8 cellular contexts compared by ENCODE assay signal in genomic region chr1:98662354-98662665, GRCh38. TPM values are rescaled to one million over a fixed set of nuclear protein-coding genes. Genes with fewer than 3 reads are reported as not detected.
DNase-seq lines count a peak whose midpoint lies in the region; TF ChIP-seq lines count a peak whose summit lies in the region.

No MANE protein-coding gene starts in this region.

- WGBS in hepatocyte (ENCODE audit: low lambda C conversion rate, missing lambda C conversion rate) = 0% methylated on average over 6 of the region's 6 CpGs
- WGBS in sigmoid colon, 2 donors = 1% methylated on average over 6 of the region's 6 CpGs

- H3K4me1 Mint-ChIP-seq in activated naive CD8-positive, alpha-beta T cell (ENCODE audit: low read depth) = peaks cover 15% of the 10 kb centered on the region

- H3K9me3 Mint-ChIP-seq in activated naive CD8-positive, alpha-beta T cell (ENCODE audit: low read depth) = no peaks in the 10 kb centered on the region

- H3K4me1 ChIP-seq in hepatocyte (ENCODE audit: insufficient read depth) = peaks cover 6% of the 10 kb centered on the region
- H3K4me1 ChIP-seq in sigmoid colon = peaks cover 0 to 16% (median 6%) of the 10 kb centered on the region in 4 donors

- H3K79me2 ChIP-seq in hepatocyte = peaks cover 44% of the 10 kb centered on the region

- TF ChIP-seq POLR2A in sigmoid colon (IDR thresholded peaks at IDR 0.05) = no peak

- H3K36me3 ChIP-seq in hepatocyte (replicated peaks; ENCODE audit: insufficient read depth, low read depth) = no peaks in the 10 kb centered on the region
- no peaks in the 10 kb centered on the region for H3K36me3 ChIP-seq in sigmoid colon

- peaks cover 33% of the 10 kb centered on the region for H3K27me3 Mint-ChIP-seq in activated naive CD8-positive, alpha-beta T cell

- DNase-seq in NCI-H82 (lab: John Stamatoyannopoulos, UW) (peak; percentile 44), NCI-H82 treated with DMSO at 0.1 percent for 48 hours (lab: John Stamatoyannopoulos, UW; ENCODE audit: unreplicated experiment) (no peak), hepatocyte (ENCODE audit: low spot score) (no peak), sigmoid colon (no peak), NOMO-1 treated with dmso at 0.1 percent for 144 hours (lab: John Stamatoyannopoulos, UW; ENCODE audit: unreplicated experiment) (no peak), NCI-H1694 (lab: John Stamatoyannopoulos, UW) (no peak)
- no peak for DNase-seq in activated effector memory CD4-positive, alpha-beta T cell treated with anti-CD3 and anti-CD28 coated beads, Interleukin-2, amount 50 U/mL, for 16 hours

- peak overlapping the region; percentile 87 for H3K4me3 Mint-ChIP-seq in activated naive CD8-positive, alpha-beta T cell

- H3K27me3 ChIP-seq in hepatocyte (no peaks in the 10 kb centered on the region), sigmoid colon (no peaks in the 10 kb centered on the region)

- H3K36me3 Mint-ChIP-seq in activated naive CD8-positive, alpha-beta T cell = no peaks in the 10 kb centered on the region

- no peaks in the 10 kb centered on the region for H4K20me1 ChIP-seq in hepatocyte (ENCODE audit: insufficient read depth, poor library complexity, severe bottlenecking)

- H3K27ac ChIP-seq in hepatocyte = peak overlapping the region; percentile 93
- H3K27ac ChIP-seq in sigmoid colon = peak overlapping the region; percentile 86 to 91 (median 88)

- TF ChIP-seq EP300 in sigmoid colon (IDR thresholded peaks at IDR 0.05) = no peak

- H3K9me3 ChIP-seq in hepatocyte (ENCODE audit: low read depth) = no peaks in the 10 kb centered on the region
- H3K9me3 ChIP-seq in sigmoid colon = no peaks in the 10 kb centered on the region

- no peaks in the 10 kb centered on the region for H3K9me2 ChIP-seq in hepatocyte (replicated peaks; ENCODE audit: insufficient read depth)

- peak overlapping the region; percentile 92 for H2AFZ ChIP-seq in hepatocyte

- H3K4me3 ChIP-seq in hepatocyte (peak overlapping the region; percentile 81), sigmoid colon (peak overlapping the region; percentile 69 to 89 (median 78))

- intact Hi-C loops in sigmoid colon (cut with DNase I) = no loop called here

- TF ChIP-seq CTCF in hepatocyte (IDR thresholded peaks at IDR 0.05; ENCODE audit: poor library complexity) (no peak), sigmoid colon (IDR thresholded peaks at IDR 0.05) (no peak)

- peak overlapping the region; percentile 83 for H3K4me2 ChIP-seq in hepatocyte

- H3K27ac Mint-ChIP-seq in activated naive CD8-positive, alpha-beta T cell = no peak overlapping the region

RNA-seq across cellular contexts. Expression of gene SNX7, which starts 0.8 kb away (rescaled TPM):
- total RNA-seq in hepatocyte (43.3 and 76.1 TPM in 2 replicates), sigmoid colon (10 to 100 TPM; 29.6 to 39.1 (median 37.2) TPM)
- polyA plus RNA-seq in hepatocyte (30.0 and 32.2 TPM in 2 replicates), sigmoid colon (10 to 100 TPM; 27.1 to 46.7 (median 38.4) TPM)
